In genomic region chr11:47425611-47426010, GRCh38 we compare ENCODE assay signal across 1 cellular context.
TF ChIP-seq lines count a peak whose summit lies in the region.

No MANE protein-coding gene starts in this region.

TF ChIP-seq in SK-N-SH, 30 proteins besides CTCF, POLR2A, EP300 and RAD21 (continued from another document):
- TF ChIP-seq REST (IDR thresholded peaks at IDR 0.05; ENCODE audit: low read depth, low read length) (no peak), JUND (IDR thresholded peaks at IDR 0.05) (no peak), RFX5 (IDR thresholded peaks at IDR 0.05; ENCODE audit: low read length) (no peak), RCOR1 (IDR thresholded peaks at IDR 0.05; ENCODE audit: low read length) (no peak), GATA2 (CRISPR knock-in tag; IDR thresholded peaks at IDR 0.05) (no peak), PBX3 (IDR thresholded peaks at IDR 0.05) (no peak), CHD2 (IDR thresholded peaks at IDR 0.05; ENCODE audit: low read length, partially characterized antibody) (no peak), USF2 (IDR thresholded peaks at IDR 0.05; ENCODE audit: borderline replicate concordance, low read depth, low read length) (no peak)
